In the genomic region with DNA sequence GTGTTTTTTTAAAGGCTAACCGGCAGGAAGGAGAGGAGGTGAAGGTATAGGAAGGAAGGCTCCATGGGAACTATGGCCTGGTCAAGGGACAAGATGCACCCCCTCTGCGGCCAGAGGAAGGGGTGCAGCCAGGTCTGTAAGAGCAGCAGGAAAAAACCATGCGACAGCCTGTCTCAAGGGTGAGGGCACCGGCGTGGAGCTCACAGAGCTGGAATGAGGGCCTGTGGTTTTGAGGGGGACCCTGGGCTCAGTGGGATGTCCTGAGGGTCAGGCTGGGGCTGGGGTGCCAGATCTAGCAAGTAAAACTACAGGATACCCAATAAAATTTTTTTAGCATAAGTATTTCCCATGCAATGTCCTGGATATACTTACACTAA, we compare ENCODE assay signal across 1 cellular context.
TF ChIP-seq lines count a peak whose summit lies in the region.

No MANE protein-coding gene starts in this region.

TF ChIP-seq in GM12878, 131 proteins besides CTCF, POLR2A, EP300 and RAD21:
- TF ChIP-seq, protein P1, sequence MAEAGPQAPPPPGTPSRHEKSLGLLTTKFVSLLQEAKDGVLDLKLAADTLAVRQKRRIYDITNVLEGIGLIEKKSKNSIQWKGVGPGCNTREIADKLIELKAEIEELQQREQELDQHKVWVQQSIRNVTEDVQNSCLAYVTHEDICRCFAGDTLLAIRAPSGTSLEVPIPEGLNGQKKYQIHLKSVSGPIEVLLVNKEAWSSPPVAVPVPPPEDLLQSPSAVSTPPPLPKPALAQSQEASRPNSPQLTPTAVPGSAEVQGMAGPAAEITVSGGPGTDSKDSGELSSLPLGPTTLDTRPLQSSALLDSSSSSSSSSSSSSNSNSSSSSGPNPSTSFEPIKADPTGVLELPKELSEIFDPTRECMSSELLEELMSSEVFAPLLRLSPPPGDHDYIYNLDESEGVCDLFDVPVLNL (IDR thresholded peaks at IDR 0.05; ENCODE audit: low read depth, low read length): 0 out of 2 replicates have a peak, but pooled peaks have one; percentile 6
- TF ChIP-seq CHD1 (IDR thresholded peaks at IDR 0.05; ENCODE audit: low read depth, low read length): no peak
TF ChIP-seq in GM12878: peak in this region for 1.
